41 cellular contexts compared by ENCODE assay signal in the genomic region with DNA sequence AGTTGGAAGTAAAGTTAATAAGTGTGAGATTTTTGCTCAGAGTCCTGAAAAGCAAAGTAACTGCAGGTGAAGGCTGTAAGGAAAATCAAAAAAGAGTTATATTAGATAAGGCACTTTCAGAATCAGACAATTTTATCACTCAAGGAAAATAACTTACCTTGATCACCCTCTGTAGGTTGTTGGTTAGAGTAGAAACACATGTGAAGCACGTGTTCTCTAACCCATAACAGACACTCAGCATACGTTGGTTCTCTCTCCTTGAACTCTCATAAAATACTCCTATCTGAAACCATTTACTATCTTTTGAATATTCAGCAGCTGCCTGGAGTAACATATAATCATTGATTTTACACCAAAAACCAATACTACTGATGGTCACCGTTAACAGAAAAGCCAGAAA.
"Had no signal": no experiment of that assay in that cellular context is flagged by ENCODE, and none has a peak within 500 bp of the region (broad histone marks: within the 10 kb centered on the region; RNA-seq: fewer than 3 reads in every experiment).

No MANE protein-coding gene starts in this region.

- ATAC-seq: activated naive CD4-positive, alpha-beta T cell treated with anti-CD3 and anti-CD28 coated beads, Interleukin-2, amount 50 U/mL, for 72 hours; activated naive CD8-positive, alpha-beta T cell treated with anti-CD3 and anti-CD28 coated beads, Interleukin-2, amount 50 U/mL, for 24 hours; activated T-cell treated with anti-CD3 and anti-CD28 coated beads, Interleukin-2, amount 50 U/mL, for 4 hours; activated T-cell treated with anti-CD3 and anti-CD28 coated beads, Interleukin-2, amount 50 U/mL, for 72 hours; activated T-helper 17 cell treated with anti-CD3 and anti-CD28 coated beads, Interleukin-2, amount 50 U/mL, for 72 hours; body of pancreas had no signal

- H3K27ac Mint-ChIP-seq: activated naive CD4-positive, alpha-beta T cell treated with anti-CD3 and anti-CD28 coated beads for 36 hours; activated naive CD4-positive, alpha-beta T cell treated with anti-CD3 and anti-CD28 coated beads, Interleukin-2, amount 10 ng/mL, durations not matched to agents 7 days and 5 days; activated naive CD4-positive, alpha-beta T cell treated with anti-CD3 and anti-CD28 coated beads, Interleukin-2, amount 50 U/mL, for 24 hours; activated naive CD4-positive, alpha-beta T cell treated with anti-CD3 and anti-CD28 coated beads, Interleukin-2, amount 50 U/mL, for 72 hours; activated naive CD8-positive, alpha-beta T cell; activated naive CD8-positive, alpha-beta T cell treated with anti-CD3 and anti-CD28 coated beads for 36 hours; activated naive CD8-positive, alpha-beta T cell treated with anti-CD3 and anti-CD28 coated beads, Interleukin-2, amount 10 ng/mL, durations not matched to agents 7 days and 5 days; activated naive CD8-positive, alpha-beta T cell treated with anti-CD3 and anti-CD28 coated beads, Interleukin-2, amount 50 U/mL, for 24 hours; activated T-cell treated with anti-CD3 and anti-CD28 coated beads, Interleukin-2, amount 50 U/mL, for 24 hours; activated T-cell treated with anti-CD3 and anti-CD28 coated beads, Interleukin-2, amount 50 U/mL, for 72 hours; activated T-helper 1 cell treated with anti-CD3 and anti-CD28 coated beads, Interleukin-12 subunit alpha, Interleukin-12 subunit beta, Interleukin-2, Interleukin-4 antibody, amounts not matched to agents 30 ng/mL and 10 ng/mL and 1 ng/mL, durations not matched to agents 14 hours and 24 hours and 36 hours; activated T-helper 17 cell treated with anti-CD3 and anti-CD28 coated beads, Interleukin-2, amount 50 U/mL, for 72 hours; activated T-helper 2 cell treated with anti-CD3 and anti-CD28 coated beads, Interferon-gamma antibody, Interleukin-2, Interleukin-4, amounts not matched to agents 10 μg/mL and 5 μg/mL and 100 μg/mL, durations not matched to agents 14 hours and 24 hours and 36 hours; brain had no signal

- H3K4me1 ChIP-seq: adrenal gland, ascending aorta, body of pancreas, breast epithelium had no signal

- H3K27me3 ChIP-seq: adrenal gland, ascending aorta, body of pancreas, brain microvascular endothelial cell, breast epithelium, cardiac muscle cell had no signal

- H3K27me3 Mint-ChIP-seq: activated naive CD4-positive, alpha-beta T cell treated with anti-CD3 and anti-CD28 coated beads, Interleukin-2, amount 10 ng/mL, durations not matched to agents 7 days and 5 days; activated naive CD4-positive, alpha-beta T cell treated with anti-CD3 and anti-CD28 coated beads, Interleukin-2, amount 50 U/mL, for 24 hours; activated naive CD8-positive, alpha-beta T cell; activated naive CD8-positive, alpha-beta T cell treated with anti-CD3 and anti-CD28 coated beads for 36 hours; activated naive CD8-positive, alpha-beta T cell treated with anti-CD3 and anti-CD28 coated beads, Interleukin-2, amount 10 ng/mL, durations not matched to agents 7 days and 5 days; activated naive CD8-positive, alpha-beta T cell treated with anti-CD3 and anti-CD28 coated beads, Interleukin-2, amount 50 U/mL, for 24 hours; activated T-cell treated with anti-CD3 and anti-CD28 coated beads, Interleukin-2, amount 50 U/mL, for 24 hours; activated T-helper 17 cell treated with anti-CD3 and anti-CD28 coated beads, Interleukin-2, amount 50 U/mL, for 72 hours; brain; central memory CD8-positive, alpha-beta T cell had no signal

- DNase-seq: activated effector memory CD4-positive, alpha-beta T cell treated with anti-CD3 and anti-CD28 coated beads, Interleukin-2, amount 50 U/mL, for 16 hours; activated effector memory CD4-positive, alpha-beta T cell treated with Interleukin-2 at 50 U/mL for 16 hours; activated gamma-delta T cell; activated gamma-delta T cell treated with Interleukin-2 at 50 U/mL for 16 hours; activated naive CD4-positive, alpha-beta T cell; activated naive CD4-positive, alpha-beta T cell treated with anti-CD3 and anti-CD28 coated beads for 36 hours; activated naive CD4-positive, alpha-beta T cell treated with anti-CD3 and anti-CD28 coated beads, Interleukin-2, amount 10 ng/mL, durations not matched to agents 7 days and 5 days; activated naive CD4-positive, alpha-beta T cell treated with anti-CD3 and anti-CD28 coated beads, Interleukin-2, amount 50 U/mL, for 16 hours; activated naive CD4-positive, alpha-beta T cell treated with Interleukin-2 at 50 U/mL for 16 hours; activated naive CD8-positive, alpha-beta T cell treated with anti-CD3 and anti-CD28 coated beads for 36 hours; activated naive CD8-positive, alpha-beta T cell treated with anti-CD3 and anti-CD28 coated beads, Interleukin-2, amount 10 ng/mL, durations not matched to agents 7 days and 5 days; activated naive CD8-positive, alpha-beta T cell treated with anti-CD3 and anti-CD28 coated beads, Interleukin-2, amount 50 U/mL, for 24 hours; activated T-cell treated with anti-CD3 and anti-CD28 coated beads for 4 hours; activated T-cell treated with anti-CD3 and anti-CD28 coated beads, Interleukin-2, amount 50 U/mL, for 1 hour; activated T-cell treated with anti-CD3 and anti-CD28 coated beads, Interleukin-2, amount 50 U/mL, for 24 hours; activated T-cell treated with anti-CD3 and anti-CD28 coated beads, Interleukin-2, amount 50 U/mL, for 4 hours; activated T-cell treated with anti-CD3 and anti-CD28 coated beads, Interleukin-2, amount 50 U/mL, for 48 hours; activated T-cell treated with anti-CD3 and anti-CD28 coated beads, Interleukin-2, amount 50 U/mL, for 72 hours; adrenal gland; amniotic stem cell; amygdala; anterior cingulate cortex; aorta; body of pancreas; brain microvascular endothelial cell; caudate nucleus; central memory CD4-positive, alpha-beta T cell; cerebellar nuclear complex had no signal

- H3K4me1 Mint-ChIP-seq: activated naive CD4-positive, alpha-beta T cell treated with anti-CD3 and anti-CD28 coated beads, Interleukin-2, amount 10 ng/mL, durations not matched to agents 7 days and 5 days; activated naive CD4-positive, alpha-beta T cell treated with anti-CD3 and anti-CD28 coated beads, Interleukin-2, amount 50 U/mL, for 24 hours; activated naive CD8-positive, alpha-beta T cell treated with anti-CD3 and anti-CD28 coated beads for 36 hours; activated naive CD8-positive, alpha-beta T cell treated with anti-CD3 and anti-CD28 coated beads, Interleukin-2, amount 10 ng/mL, durations not matched to agents 7 days and 5 days; activated naive CD8-positive, alpha-beta T cell treated with anti-CD3 and anti-CD28 coated beads, Interleukin-2, amount 50 U/mL, for 24 hours; activated T-helper 17 cell treated with anti-CD3 and anti-CD28 coated beads, Interleukin-2, amount 50 U/mL, for 72 hours; brain; central memory CD8-positive, alpha-beta T cell had no signal

- H3K36me3 Mint-ChIP-seq: activated naive CD4-positive, alpha-beta T cell treated with anti-CD3 and anti-CD28 coated beads, Interleukin-2, amount 10 ng/mL, durations not matched to agents 7 days and 5 days; activated naive CD4-positive, alpha-beta T cell treated with anti-CD3 and anti-CD28 coated beads, Interleukin-2, amount 50 U/mL, for 24 hours; activated naive CD4-positive, alpha-beta T cell treated with anti-CD3 and anti-CD28 coated beads, Interleukin-2, amount 50 U/mL, for 72 hours; activated naive CD8-positive, alpha-beta T cell; activated naive CD8-positive, alpha-beta T cell treated with anti-CD3 and anti-CD28 coated beads for 36 hours; activated naive CD8-positive, alpha-beta T cell treated with anti-CD3 and anti-CD28 coated beads, Interleukin-2, amount 10 ng/mL, durations not matched to agents 7 days and 5 days; brain had no signal

- H3K27ac ChIP-seq: adrenal gland, ascending aorta, body of pancreas, brain microvascular endothelial cell, breast epithelium, cardiac muscle cell had no signal

- H3K9me3 Mint-ChIP-seq: activated naive CD4-positive, alpha-beta T cell treated with anti-CD3 and anti-CD28 coated beads for 36 hours; activated naive CD4-positive, alpha-beta T cell treated with anti-CD3 and anti-CD28 coated beads, Interleukin-2, amount 50 U/mL, for 24 hours; activated naive CD4-positive, alpha-beta T cell treated with anti-CD3 and anti-CD28 coated beads, Interleukin-2, amount 50 U/mL, for 72 hours; activated naive CD8-positive, alpha-beta T cell treated with anti-CD3 and anti-CD28 coated beads, Interleukin-2, amount 50 U/mL, for 24 hours; activated T-helper 1 cell treated with anti-CD3 and anti-CD28 coated beads, Interleukin-12 subunit alpha, Interleukin-12 subunit beta, Interleukin-2, Interleukin-4 antibody, amounts not matched to agents 30 ng/mL and 10 ng/mL and 1 ng/mL, durations not matched to agents 14 hours and 24 hours and 36 hours; activated T-helper 17 cell treated with anti-CD3 and anti-CD28 coated beads, Interleukin-2, amount 50 U/mL, for 72 hours; brain had no signal

- H3K36me3 ChIP-seq: adrenal gland, ascending aorta, brain microvascular endothelial cell, breast epithelium, cardiac muscle cell had no signal

- H3K9me3 ChIP-seq: adrenal gland, ascending aorta, body of pancreas, breast epithelium had no signal

- H3K4me3 ChIP-seq: adrenal gland, ascending aorta, body of pancreas, breast epithelium, cardiac muscle cell had no signal

- H3K4me3 Mint-ChIP-seq: activated naive CD4-positive, alpha-beta T cell treated with anti-CD3 and anti-CD28 coated beads for 36 hours; activated naive CD4-positive, alpha-beta T cell treated with anti-CD3 and anti-CD28 coated beads, Interleukin-2, amount 10 ng/mL, durations not matched to agents 7 days and 5 days; activated naive CD4-positive, alpha-beta T cell treated with anti-CD3 and anti-CD28 coated beads, Interleukin-2, amount 50 U/mL, for 24 hours; activated naive CD8-positive, alpha-beta T cell; activated naive CD8-positive, alpha-beta T cell treated with anti-CD3 and anti-CD28 coated beads for 36 hours; activated naive CD8-positive, alpha-beta T cell treated with anti-CD3 and anti-CD28 coated beads, Interleukin-2, amount 10 ng/mL, durations not matched to agents 7 days and 5 days; activated naive CD8-positive, alpha-beta T cell treated with anti-CD3 and anti-CD28 coated beads, Interleukin-2, amount 50 U/mL, for 24 hours; activated T-cell treated with anti-CD3 and anti-CD28 coated beads, Interleukin-2, amount 50 U/mL, for 24 hours; activated T-cell treated with anti-CD3 and anti-CD28 coated beads, Interleukin-2, amount 50 U/mL, for 4 hours; activated T-cell treated with anti-CD3 and anti-CD28 coated beads, Interleukin-2, amount 50 U/mL, for 72 hours; activated T-helper 1 cell treated with anti-CD3 and anti-CD28 coated beads, Interleukin-12 subunit alpha, Interleukin-12 subunit beta, Interleukin-2, Interleukin-4 antibody, amounts not matched to agents 30 ng/mL and 10 ng/mL and 1 ng/mL, durations not matched to agents 14 hours and 24 hours and 36 hours; activated T-helper 17 cell treated with anti-CD3 and anti-CD28 coated beads, Interleukin-2, amount 50 U/mL, for 72 hours; brain; central memory CD8-positive, alpha-beta T cell had no signal

- FAIRE-seq: astrocyte, bronchial epithelial cell had no signal
